2 cellular contexts compared by ENCODE assay signal in the genomic region with DNA sequence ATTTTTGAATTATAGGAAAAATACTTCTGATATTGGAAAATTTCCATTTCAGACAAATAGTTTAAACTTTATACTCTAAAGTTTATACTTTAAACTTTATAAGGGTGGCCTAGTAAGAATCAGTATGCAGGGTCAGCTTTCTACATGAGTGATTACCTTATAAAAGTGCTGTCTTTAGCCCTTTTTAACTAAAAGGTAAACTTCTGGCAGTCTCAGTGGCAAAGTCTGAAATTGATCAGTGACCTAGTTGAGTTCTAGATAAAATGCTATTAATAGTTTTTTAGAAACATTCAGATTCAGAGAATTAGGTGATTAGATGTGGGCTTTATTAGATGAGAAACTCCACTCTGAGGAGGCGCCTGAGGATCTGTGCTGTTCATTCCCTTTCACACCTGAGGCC.
TF ChIP-seq lines count a peak whose summit lies in the region.

No MANE protein-coding gene starts in this region.

TF ChIP-seq in liver, 16 proteins besides CTCF, POLR2A, EP300 and RAD21 (continued from another document):
- TF ChIP-seq, protein P1, sequence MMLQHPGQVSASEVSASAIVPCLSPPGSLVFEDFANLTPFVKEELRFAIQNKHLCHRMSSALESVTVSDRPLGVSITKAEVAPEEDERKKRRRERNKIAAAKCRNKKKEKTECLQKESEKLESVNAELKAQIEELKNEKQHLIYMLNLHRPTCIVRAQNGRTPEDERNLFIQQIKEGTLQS (IDR thresholded peaks at IDR 0.05): no peak
- peak; percentile 41 to 54 for TF ChIP-seq HNF4A (conservative IDR thresholded peaks at IDR 0.05)

TF ChIP-seq in HepG2, 621 proteins besides CTCF, POLR2A, EP300 and RAD21 (continued from another document):
- no peak for TF ChIP-seq SIX4 (CRISPR knock-in tag; IDR thresholded peaks at IDR 0.05)
- TF ChIP-seq HOXA7 (CRISPR knock-in tag; IDR thresholded peaks at IDR 0.05): no peak
